In the genomic region with DNA sequence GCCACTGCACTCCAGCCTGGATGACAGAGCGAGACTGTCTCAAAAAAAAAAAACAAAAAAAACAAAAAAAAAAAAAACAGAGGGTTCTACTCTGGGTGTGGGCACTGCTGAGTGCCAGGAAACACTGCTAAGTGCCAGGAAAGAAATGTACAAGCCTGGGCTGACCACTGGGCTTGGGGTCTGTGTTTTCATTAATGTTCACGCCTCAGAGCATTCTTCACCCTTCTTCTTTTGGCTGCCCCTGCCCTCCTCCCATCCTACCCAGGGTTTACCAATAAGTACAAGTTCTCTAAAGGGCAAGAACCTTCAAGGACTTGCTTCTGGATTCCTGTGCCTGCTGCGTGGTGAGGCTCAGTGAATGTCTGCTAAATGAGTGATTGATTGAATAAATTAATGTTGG, we compare ENCODE assay signal across 31 cellular contexts.
"Had no signal": no experiment of that assay in that cellular context is flagged by ENCODE, and none has a peak within 500 bp of the region (broad histone marks: within the 10 kb centered on the region; RNA-seq: fewer than 3 reads in every experiment).

No MANE protein-coding gene starts in this region.

- H3K36me3 ChIP-seq: ascending aorta, WERI-Rb-1 had no signal

- H3K27ac Mint-ChIP-seq: activated CD4-positive, alpha-beta memory T cell treated with anti-CD3 and anti-CD28 coated beads, Interleukin-2, amount 10 ng/mL, durations not matched to agents 7 days and 5 days; activated CD4-positive, alpha-beta T cell treated with anti-CD3 and anti-CD28 coated beads for 36 hours; activated CD4-positive, alpha-beta T cell treated with anti-CD3 and anti-CD28 coated beads, Interleukin-2, amount 10 ng/mL, durations not matched to agents 7 days and 5 days; activated CD8-positive, alpha-beta memory T cell treated with anti-CD3 and anti-CD28 coated beads, Interleukin-2, amount 10 ng/mL, durations not matched to agents 7 days and 5 days; activated CD8-positive, alpha-beta T cell treated with anti-CD3 and anti-CD28 coated beads, Interleukin-2, amount 10 ng/mL, durations not matched to agents 7 days and 5 days; activated naive CD4-positive, alpha-beta T cell treated with anti-CD3 and anti-CD28 coated beads, Interleukin-2, amount 10 ng/mL, durations not matched to agents 7 days and 5 days; activated naive CD4-positive, alpha-beta T cell treated with anti-CD3 and anti-CD28 coated beads, Interleukin-2, amount 50 U/mL, for 24 hours; activated naive CD8-positive, alpha-beta T cell; activated naive CD8-positive, alpha-beta T cell treated with anti-CD3 and anti-CD28 coated beads, Interleukin-2, amount 10 ng/mL, durations not matched to agents 7 days and 5 days; activated naive CD8-positive, alpha-beta T cell treated with anti-CD3 and anti-CD28 coated beads, Interleukin-2, amount 50 U/mL, for 24 hours; activated T-cell treated with anti-CD3 and anti-CD28 coated beads, Interleukin-2, amount 50 U/mL, for 24 hours; activated T-helper 2 cell treated with anti-CD3 and anti-CD28 coated beads, Interferon-gamma antibody, Interleukin-2, Interleukin-4, amounts not matched to agents 10 μg/mL and 5 μg/mL and 100 μg/mL, durations not matched to agents 14 hours and 24 hours and 36 hours; brain; T-cell; T-helper 2 cell treated with Interferon-gamma antibody and Interleukin-4, amounts not matched to agents 5 μg/mL and 100 μg/mL, for 36 hours; WTC11 had no signal

- H3K27me3 Mint-ChIP-seq: activated CD4-positive, alpha-beta T cell treated with anti-CD3 and anti-CD28 coated beads, Interleukin-2, amount 10 ng/mL, durations not matched to agents 7 days and 5 days; activated CD8-positive, alpha-beta memory T cell treated with anti-CD3 and anti-CD28 coated beads, Interleukin-2, amount 10 ng/mL, durations not matched to agents 7 days and 5 days; activated naive CD4-positive, alpha-beta T cell treated with anti-CD3 and anti-CD28 coated beads, Interleukin-2, amount 50 U/mL, for 24 hours; activated naive CD8-positive, alpha-beta T cell; activated naive CD8-positive, alpha-beta T cell treated with anti-CD3 and anti-CD28 coated beads, Interleukin-2, amount 50 U/mL, for 24 hours; activated T-cell treated with anti-CD3 and anti-CD28 coated beads, Interleukin-2, amount 50 U/mL, for 24 hours; T-cell had no signal

- H3K4me1 ChIP-seq: ascending aorta had no signal

- H3K27ac ChIP-seq: ascending aorta, WERI-Rb-1 had no signal

- H3K9me3 ChIP-seq: ascending aorta had no signal

- DNase-seq: activated CD4-positive, alpha-beta memory T cell treated with anti-CD3 and anti-CD28 coated beads, Interleukin-2, amount 10 ng/mL, durations not matched to agents 7 days and 5 days; activated CD4-positive, alpha-beta T cell treated with anti-CD3 and anti-CD28 coated beads for 1 hour; activated CD4-positive, alpha-beta T cell treated with anti-CD3 and anti-CD28 coated beads for 36 hours; activated CD4-positive, alpha-beta T cell treated with anti-CD3 and anti-CD28 coated beads for 48 hours; activated CD4-positive, alpha-beta T cell treated with anti-CD3 and anti-CD28 coated beads, Interleukin-2, amount 10 ng/mL, durations not matched to agents 7 days and 5 days; activated CD4-positive, alpha-beta T cell treated with anti-CD3 and anti-CD28 coated beads, Interleukin-2, amount 50 U/mL, for 48 hours; activated CD4-positive, CD25-positive, alpha-beta regulatory T cell; activated CD8-positive, alpha-beta memory T cell treated with anti-CD3 and anti-CD28 coated beads for 24 hours; activated CD8-positive, alpha-beta memory T cell treated with anti-CD3 and anti-CD28 coated beads, Interleukin-2, amount 10 ng/mL, durations not matched to agents 7 days and 5 days; activated CD8-positive, alpha-beta memory T cell treated with anti-CD3 and anti-CD28 coated beads, Interleukin-2, amount 50 U/mL, for 48 hours; activated CD8-positive, alpha-beta T cell treated with anti-CD3 and anti-CD28 coated beads, Interleukin-2, amount 10 ng/mL, durations not matched to agents 7 days and 5 days; activated effector memory CD4-positive, alpha-beta T cell treated with Interleukin-2 at 50 U/mL for 16 hours; activated gamma-delta T cell; activated naive CD4-positive, alpha-beta T cell treated with anti-CD3 and anti-CD28 coated beads, Interleukin-2, amount 10 ng/mL, durations not matched to agents 7 days and 5 days; activated naive CD4-positive, alpha-beta T cell treated with Interleukin-2 at 50 U/mL for 16 hours; activated naive CD8-positive, alpha-beta T cell treated with anti-CD3 and anti-CD28 coated beads, Interleukin-2, amount 10 ng/mL, durations not matched to agents 7 days and 5 days; activated naive CD8-positive, alpha-beta T cell treated with anti-CD3 and anti-CD28 coated beads, Interleukin-2, amount 50 U/mL, for 24 hours; activated T-cell treated with anti-CD3 and anti-CD28 coated beads, Interleukin-2, amount 50 U/mL, for 24 hours; activated T-cell treated with anti-CD3 and anti-CD28 coated beads, Interleukin-2, amount 50 U/mL, for 48 hours; central memory CD4-positive, alpha-beta T cell; T-cell; T-helper 2 cell; T-helper 9 cell; WERI-Rb-1 had no signal

- H3K4me3 ChIP-seq: ascending aorta had no signal

- H3K27me3 ChIP-seq: ascending aorta had no signal

- H3K4me3 Mint-ChIP-seq: activated CD4-positive, alpha-beta memory T cell treated with anti-CD3 and anti-CD28 coated beads, Interleukin-2, amount 10 ng/mL, durations not matched to agents 7 days and 5 days; activated CD4-positive, alpha-beta T cell treated with anti-CD3 and anti-CD28 coated beads for 36 hours; activated CD4-positive, alpha-beta T cell treated with anti-CD3 and anti-CD28 coated beads, Interleukin-2, amount 10 ng/mL, durations not matched to agents 7 days and 5 days; activated CD8-positive, alpha-beta memory T cell treated with anti-CD3 and anti-CD28 coated beads, Interleukin-2, amount 10 ng/mL, durations not matched to agents 7 days and 5 days; activated CD8-positive, alpha-beta T cell treated with anti-CD3 and anti-CD28 coated beads, Interleukin-2, amount 10 ng/mL, durations not matched to agents 7 days and 5 days; activated naive CD4-positive, alpha-beta T cell treated with anti-CD3 and anti-CD28 coated beads, Interleukin-2, amount 10 ng/mL, durations not matched to agents 7 days and 5 days; activated naive CD4-positive, alpha-beta T cell treated with anti-CD3 and anti-CD28 coated beads, Interleukin-2, amount 50 U/mL, for 24 hours; activated naive CD8-positive, alpha-beta T cell; activated naive CD8-positive, alpha-beta T cell treated with anti-CD3 and anti-CD28 coated beads, Interleukin-2, amount 10 ng/mL, durations not matched to agents 7 days and 5 days; activated naive CD8-positive, alpha-beta T cell treated with anti-CD3 and anti-CD28 coated beads, Interleukin-2, amount 50 U/mL, for 24 hours; activated T-cell treated with anti-CD3 and anti-CD28 coated beads, Interleukin-2, amount 50 U/mL, for 24 hours; brain; T-cell; T-helper 2 cell treated with Interferon-gamma antibody and Interleukin-4, amounts not matched to agents 5 μg/mL and 100 μg/mL, for 36 hours; WTC11 had no signal

- H3K4me1 Mint-ChIP-seq: activated CD4-positive, alpha-beta T cell treated with anti-CD3 and anti-CD28 coated beads for 36 hours; activated naive CD4-positive, alpha-beta T cell treated with anti-CD3 and anti-CD28 coated beads, Interleukin-2, amount 10 ng/mL, durations not matched to agents 7 days and 5 days; activated naive CD8-positive, alpha-beta T cell treated with anti-CD3 and anti-CD28 coated beads, Interleukin-2, amount 50 U/mL, for 24 hours; WTC11 had no signal

- H3K36me3 Mint-ChIP-seq: activated CD8-positive, alpha-beta memory T cell treated with anti-CD3 and anti-CD28 coated beads, Interleukin-2, amount 10 ng/mL, durations not matched to agents 7 days and 5 days; activated naive CD4-positive, alpha-beta T cell treated with anti-CD3 and anti-CD28 coated beads, Interleukin-2, amount 10 ng/mL, durations not matched to agents 7 days and 5 days; activated naive CD4-positive, alpha-beta T cell treated with anti-CD3 and anti-CD28 coated beads, Interleukin-2, amount 50 U/mL, for 24 hours; activated naive CD8-positive, alpha-beta T cell; activated naive CD8-positive, alpha-beta T cell treated with anti-CD3 and anti-CD28 coated beads, Interleukin-2, amount 10 ng/mL, durations not matched to agents 7 days and 5 days; brain; T-cell; WTC11 had no signal
